In genomic region chr14:69171569-69171968, GRCh38 we compare ENCODE assay signal across 27 cellular contexts.
"Had no signal": no experiment of that assay in that cellular context is flagged by ENCODE, and none has a peak within 500 bp of the region (broad histone marks: within the 10 kb centered on the region; RNA-seq: fewer than 3 reads in every experiment).

No MANE protein-coding gene starts in this region.

- DNase-seq: activated CD4-positive, alpha-beta T cell treated with anti-CD3 and anti-CD28 coated beads for 48 hours; activated CD4-positive, alpha-beta T cell treated with anti-CD3 and anti-CD28 coated beads, Interleukin-2, amount 50 U/mL, for 48 hours; activated gamma-delta T cell; activated naive CD4-positive, alpha-beta T cell treated with anti-CD3 and anti-CD28 coated beads for 36 hours; activated T-cell treated with anti-CD3 and anti-CD28 coated beads for 4 hours; activated T-cell treated with anti-CD3 and anti-CD28 coated beads, Interleukin-2, amount 50 U/mL, for 48 hours; MG63; MV-4-11; NCI-H1092 treated with DMSO at 0.1 percent for 48 hours; NCI-H1417 treated with DMSO at 0.1 percent for 48 hours; NCI-H1694; NCI-H2029 treated with DMSO at 0.1 percent for 48 hours; NCI-H2171; NCI-H2227 treated with DMSO at 0.1 percent for 48 hours; NCI-H446 treated with DMSO at 0.1 percent for 48 hours; NCI-H524 treated with DMSO at 0.1 percent for 48 hours; Peyer's patch; Right ventricle myocardium superior; SJCRH30; SK-N-SH; T-helper 1 cell had no signal

- H3K36me3 Mint-ChIP-seq: activated naive CD8-positive, alpha-beta T cell; brain had no signal

- H3K4me3 Mint-ChIP-seq: activated naive CD4-positive, alpha-beta T cell treated with anti-CD3 and anti-CD28 coated beads for 36 hours; activated naive CD8-positive, alpha-beta T cell; activated T-helper 17 cell treated with anti-CD3 and anti-CD28 coated beads, Interleukin-2, amount 50 U/mL, for 72 hours; brain; central memory CD8-positive, alpha-beta T cell had no signal

- H3K4me1 Mint-ChIP-seq: activated T-helper 17 cell treated with anti-CD3 and anti-CD28 coated beads, Interleukin-2, amount 50 U/mL, for 72 hours; central memory CD8-positive, alpha-beta T cell had no signal

- H3K36me3 ChIP-seq: MG63, Peyer's patch, SJCRH30 had no signal

- H3K27me3 ChIP-seq: MG63, Peyer's patch, SJCRH30 had no signal

- H3K4me3 ChIP-seq: MG63, Peyer's patch, SJCRH30 had no signal

- H3K27me3 Mint-ChIP-seq: activated naive CD8-positive, alpha-beta T cell; activated T-helper 17 cell treated with anti-CD3 and anti-CD28 coated beads, Interleukin-2, amount 50 U/mL, for 72 hours; central memory CD8-positive, alpha-beta T cell had no signal

- H3K4me1 ChIP-seq: Peyer's patch, SJCRH30 had no signal

- H3K27ac Mint-ChIP-seq: activated naive CD4-positive, alpha-beta T cell treated with anti-CD3 and anti-CD28 coated beads for 36 hours; activated naive CD8-positive, alpha-beta T cell; activated T-helper 17 cell treated with anti-CD3 and anti-CD28 coated beads, Interleukin-2, amount 50 U/mL, for 72 hours had no signal

- H3K9me3 Mint-ChIP-seq: activated naive CD4-positive, alpha-beta T cell treated with anti-CD3 and anti-CD28 coated beads for 36 hours; activated T-helper 17 cell treated with anti-CD3 and anti-CD28 coated beads, Interleukin-2, amount 50 U/mL, for 72 hours; brain; central memory CD8-positive, alpha-beta T cell had no signal

- ATAC-seq: activated CD4-positive, CD25-positive, alpha-beta regulatory T cell treated with anti-CD3 and anti-CD28 coated beads, Interleukin-2, amount 50 U/mL, for 24 hours; activated T-helper 17 cell treated with anti-CD3 and anti-CD28 coated beads, Interleukin-2, amount 50 U/mL, for 72 hours had no signal

- H3K4me2 ChIP-seq: SK-N-SH had no signal

- H3K27ac ChIP-seq: Peyer's patch, RWPE1, SJCRH30 had no signal

- H3K9ac ChIP-seq: SK-N-SH had no signal
